1 cellular context compared by ENCODE assay signal in genomic region chr5:177311723-177312648, GRCh38.
A peak's percentile ranks its signal among the peaks of the same experiment; 100 is the strongest.
TF ChIP-seq lines count a peak whose summit lies in the region.

Gene MXD3 (minus strand): TSS chr5:177311898. CDS start chr5:177311830, 68 bp downstream.

TF ChIP-seq in K562, 482 proteins besides CTCF, POLR2A, EP300 and RAD21 (continued from another document and continues in another):
- TF ChIP-seq JUNB (CRISPR knock-in tag; conservative IDR thresholded peaks at IDR 0.05) (no peak), SFPQ (IDR thresholded peaks at IDR 0.05; ENCODE audit: low read depth, low read length) (no peak), CHD7 (IDR thresholded peaks at IDR 0.05; ENCODE audit: low read depth, low read length) (no peak), STAT6 (CRISPR knock-in tag; IDR thresholded peaks at IDR 0.05) (0 out of 2 replicates have a peak, but pooled peaks have one; percentile 28), ELK1 (CRISPR knock-in tag; IDR thresholded peaks at IDR 0.05) (no peak), ZNF184 (CRISPR knock-in tag; IDR thresholded peaks at IDR 0.05) (no peak), SMAD1 (IDR thresholded peaks at IDR 0.05; ENCODE audit: low read depth, low read length, partially characterized antibody) (no peak), ZNF12 (CRISPR knock-in tag; IDR thresholded peaks at IDR 0.05) (no peak), MTA1 (IDR thresholded peaks at IDR 0.05; ENCODE audit: borderline replicate concordance) (no peak), ZNF239 (CRISPR knock-in tag; IDR thresholded peaks at IDR 0.05) (no peak), ZNF77 (CRISPR knock-in tag; IDR thresholded peaks at IDR 0.05) (no peak), BDP1 (IDR thresholded peaks at IDR 0.05; ENCODE audit: insufficient read depth, insufficient read length) (no peak), REST (CRISPR knock-in tag; IDR thresholded peaks at IDR 0.05; ENCODE audit: low read depth) (no peak; the same call in 1 of the 2 replicates), SNAPC5 (CRISPR knock-in tag; IDR thresholded peaks at IDR 0.05) (no peak), ZNF274 (IDR thresholded peaks at IDR 0.05; ENCODE audit: borderline replicate concordance, low read depth, low read length) (no peak), KDM1A (IDR thresholded peaks at IDR 0.05) (no peak), TRIM25 (IDR thresholded peaks at IDR 0.05; ENCODE audit: borderline replicate concordance) (no peak), FOXK1 (CRISPR knock-in tag; IDR thresholded peaks at IDR 0.05; ENCODE audit: borderline replicate concordance) (peak; percentile 49; the same call in 1 of the 2 replicates), RERE (CRISPR knock-in tag; IDR thresholded peaks at IDR 0.05; ENCODE audit: borderline replicate concordance) (no peak), TAL1 (IDR thresholded peaks at IDR 0.05) (no peak)
